8 cellular contexts compared by ENCODE assay signal in the genomic region with DNA sequence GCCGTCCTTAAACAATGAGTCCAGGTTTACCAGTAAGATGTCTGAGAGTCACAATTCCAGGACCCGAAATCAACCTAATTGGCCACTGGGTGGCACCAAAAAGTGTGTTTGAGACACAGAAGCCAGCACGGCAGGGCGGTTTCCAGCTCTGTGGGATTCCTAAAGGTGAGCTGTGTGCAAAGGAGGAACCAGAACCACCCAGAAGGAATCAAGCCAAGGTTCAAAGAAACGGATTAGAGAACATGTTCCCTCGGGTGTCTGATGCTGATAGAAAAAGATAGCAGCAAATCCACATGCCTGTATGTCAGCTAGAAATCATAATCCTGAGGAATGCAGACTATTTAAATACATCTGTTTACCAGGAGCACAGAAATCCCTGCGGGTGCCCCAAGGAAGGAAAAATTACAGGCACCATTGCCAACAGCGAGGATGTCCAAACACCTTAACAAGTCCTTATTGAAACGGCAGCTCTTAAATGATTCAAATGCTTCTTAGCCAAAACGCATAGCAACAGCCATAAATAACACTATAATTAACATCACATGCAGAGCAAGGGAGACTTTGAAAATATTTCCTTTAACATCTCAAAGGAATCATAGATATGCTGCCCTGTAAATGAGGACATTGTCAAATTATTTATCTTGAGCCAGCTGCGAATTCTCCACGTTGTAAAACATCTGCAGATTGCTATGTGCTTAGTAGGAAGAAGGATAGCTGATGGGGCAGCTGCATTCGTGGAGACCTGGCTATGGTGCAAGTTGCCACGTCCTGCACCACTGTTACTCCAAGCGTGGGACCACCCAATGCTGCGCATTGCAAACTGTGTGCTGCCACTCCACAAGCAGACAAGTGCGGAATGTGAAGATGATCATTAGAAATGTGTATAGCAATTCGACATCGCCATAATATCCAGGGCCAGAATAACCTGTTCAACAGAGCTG.
DNase-seq lines count a peak whose midpoint lies in the region; ATAC-seq and TF ChIP-seq lines count a peak whose summit lies in the region.

No MANE protein-coding gene starts in this region.

- H3K36me3 Mint-ChIP-seq in neural progenitor cell = no peaks in the 10 kb centered on the region

- peak; percentile 85 for ATAC-seq in GM19351 (IDR thresholded peaks at IDR 0.05; ENCODE audit: unreplicated experiment)

- H3K4me3 ChIP-seq in fibroblast of pulmonary artery (replicated peaks; ENCODE audit: low read depth, low read length) (no peak overlapping the region), neural progenitor cell (no peak overlapping the region), tibial nerve (no peak overlapping the region)

- H3K9me3 ChIP-seq in neural progenitor cell (ENCODE audit: low read depth) (no peaks in the 10 kb centered on the region), tibial nerve (no peaks in the 10 kb centered on the region)

- no peak for TF ChIP-seq EP300 in tibial nerve (IDR thresholded peaks at IDR 0.05)

- H2AFZ ChIP-seq in neural progenitor cell (replicated peaks) = peak overlapping the region; percentile 54

- no peak overlapping the region for H3K9ac ChIP-seq in neural progenitor cell

- TF ChIP-seq POLR2A in tibial nerve (IDR thresholded peaks at IDR 0.05) = no peak

- H3K4me1 Mint-ChIP-seq in neural progenitor cell = peaks cover 7% of the 10 kb centered on the region

- H3K4me1 ChIP-seq in neural progenitor cell (no peaks in the 10 kb centered on the region), tibial nerve (peaks cover 0 to 10% (median 4%) of the 10 kb centered on the region in 4 donors)

- H3K27ac Mint-ChIP-seq in neural progenitor cell = no peak overlapping the region

- no peaks in the 10 kb centered on the region for H3K79me2 ChIP-seq in neural progenitor cell (ENCODE audit: low read depth)

- H3F3A ChIP-seq in neural progenitor cell (ENCODE audit: low read depth) = no peaks in the 10 kb centered on the region

- H3K4me3 Mint-ChIP-seq in neural progenitor cell = no peak overlapping the region

- H3K36me3 ChIP-seq in neural progenitor cell = no peaks in the 10 kb centered on the region
- H3K36me3 ChIP-seq in tibial nerve = no peaks in the 10 kb centered on the region

- TF ChIP-seq CTCF in C4-2B (conservative IDR thresholded peaks at IDR 0.05) = peak; percentile 78
- TF ChIP-seq CTCF in fibroblast of pulmonary artery (IDR thresholded peaks at IDR 0.05; ENCODE audit: low read length, missing control alignments) = peak; percentile 67
- TF ChIP-seq CTCF in neural progenitor cell (IDR thresholded peaks at IDR 0.05) = peak; percentile 76
- peak; percentile 41 to 71 (median 48) for TF ChIP-seq CTCF in tibial nerve (IDR thresholded peaks at IDR 0.05)

- H3K27me3 Mint-ChIP-seq in neural progenitor cell (ENCODE audit: insufficient read depth, low read depth) = peaks cover 6% of the 10 kb centered on the region

- no peaks in the 10 kb centered on the region for H3K27me3 ChIP-seq in neural progenitor cell
- no peaks in the 10 kb centered on the region for H3K27me3 ChIP-seq in tibial nerve

- H3K9me3 Mint-ChIP-seq in neural progenitor cell = no peaks in the 10 kb centered on the region

- H4K20me1 ChIP-seq in neural progenitor cell (ENCODE audit: low read depth) = no peaks in the 10 kb centered on the region

- no peak overlapping the region for H3K27ac ChIP-seq in C4-2B
- no peak overlapping the region for H3K27ac ChIP-seq in neural progenitor cell
- H3K27ac ChIP-seq in tibial nerve = no peak overlapping the region

- 30 to 36% methylated on average over 19 of the region's 19 CpGs for WGBS in tibial nerve, 2 donors

- DNase-seq in HT-29 (ENCODE audit: low spot score) (peak; percentile 95), NOMO-1 treated with dmso at 0.1 percent for 144 hours (lab: John Stamatoyannopoulos, UW; ENCODE audit: unreplicated experiment) (peak; percentile 18), fibroblast of pulmonary artery (ENCODE audit: low read depth) (peak; percentile 67), neural progenitor cell (ENCODE audit: low spot score) (peak; percentile 86), tibial nerve (ENCODE audit: low spot score in 2 of 2) (peak; percentile 73 to 82)
- peak; percentile 44 for DNase-seq in activated T-cell treated with anti-CD3 and anti-CD28 coated beads, Interleukin-2, amount 50 U/mL, for 1 hour

- no peak overlapping the region for H3K4me2 ChIP-seq in neural progenitor cell

Comparison
In these comparisons a context has a peak if more than half of its experiments do, and no peak if none do; other contexts are left out.
1. DNase-seq: peak in every context shown above with its lines; median percentile 95 in HT-29; 86 in neural progenitor cell; 78 in tibial nerve; 67 in fibroblast of pulmonary artery; 44 in activated T-cell treated with anti-CD3 and anti-CD28 coated beads, Interleukin-2, amount 50 U/mL, for 1 hour; 18 in NOMO-1 treated with dmso at 0.1 percent for 144 hours.